ENCODE assay signal across 1 cellular context in the genomic region with DNA sequence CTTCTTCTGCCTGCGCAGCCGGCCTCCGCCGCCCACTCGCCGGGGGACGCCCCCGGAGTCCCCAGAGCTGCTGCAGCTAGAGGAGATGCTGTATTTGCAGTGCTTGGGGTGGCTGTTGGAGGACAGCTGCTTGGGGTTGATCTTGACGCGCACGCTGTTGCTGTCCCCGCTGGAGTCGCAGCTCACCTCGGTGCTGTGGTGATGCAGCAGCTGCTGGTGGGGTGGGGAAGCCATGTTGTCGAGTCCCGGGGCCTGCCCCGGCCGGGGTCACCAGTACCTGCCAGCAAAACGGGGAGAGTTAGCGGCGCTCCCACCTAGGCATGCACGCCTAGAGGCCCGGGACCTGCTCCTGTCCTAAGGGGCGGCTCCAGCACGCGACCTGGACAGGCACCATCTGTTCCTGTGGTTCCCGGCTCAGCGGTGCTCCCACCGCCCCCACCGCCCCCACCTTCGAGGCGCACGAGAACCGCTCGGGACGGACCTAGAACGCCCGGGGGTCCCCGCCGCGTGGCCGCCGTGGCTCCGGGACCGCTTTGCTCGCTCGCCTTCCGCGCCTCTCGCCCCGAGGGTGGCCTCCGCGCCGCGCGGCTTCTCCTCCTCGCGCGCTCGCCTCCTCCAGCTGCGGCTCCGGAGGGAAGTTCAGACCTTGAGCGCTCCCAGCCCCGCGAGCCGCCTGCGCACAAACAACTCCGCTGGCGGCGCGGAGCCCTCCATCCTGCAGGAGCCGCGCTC.
TF ChIP-seq lines count a peak whose summit lies in the region.

No MANE protein-coding gene starts in this region.

TF ChIP-seq in HepG2, 621 proteins besides CTCF, POLR2A, EP300 and RAD21 (continued from another document):
- TF ChIP-seq, protein P1, sequence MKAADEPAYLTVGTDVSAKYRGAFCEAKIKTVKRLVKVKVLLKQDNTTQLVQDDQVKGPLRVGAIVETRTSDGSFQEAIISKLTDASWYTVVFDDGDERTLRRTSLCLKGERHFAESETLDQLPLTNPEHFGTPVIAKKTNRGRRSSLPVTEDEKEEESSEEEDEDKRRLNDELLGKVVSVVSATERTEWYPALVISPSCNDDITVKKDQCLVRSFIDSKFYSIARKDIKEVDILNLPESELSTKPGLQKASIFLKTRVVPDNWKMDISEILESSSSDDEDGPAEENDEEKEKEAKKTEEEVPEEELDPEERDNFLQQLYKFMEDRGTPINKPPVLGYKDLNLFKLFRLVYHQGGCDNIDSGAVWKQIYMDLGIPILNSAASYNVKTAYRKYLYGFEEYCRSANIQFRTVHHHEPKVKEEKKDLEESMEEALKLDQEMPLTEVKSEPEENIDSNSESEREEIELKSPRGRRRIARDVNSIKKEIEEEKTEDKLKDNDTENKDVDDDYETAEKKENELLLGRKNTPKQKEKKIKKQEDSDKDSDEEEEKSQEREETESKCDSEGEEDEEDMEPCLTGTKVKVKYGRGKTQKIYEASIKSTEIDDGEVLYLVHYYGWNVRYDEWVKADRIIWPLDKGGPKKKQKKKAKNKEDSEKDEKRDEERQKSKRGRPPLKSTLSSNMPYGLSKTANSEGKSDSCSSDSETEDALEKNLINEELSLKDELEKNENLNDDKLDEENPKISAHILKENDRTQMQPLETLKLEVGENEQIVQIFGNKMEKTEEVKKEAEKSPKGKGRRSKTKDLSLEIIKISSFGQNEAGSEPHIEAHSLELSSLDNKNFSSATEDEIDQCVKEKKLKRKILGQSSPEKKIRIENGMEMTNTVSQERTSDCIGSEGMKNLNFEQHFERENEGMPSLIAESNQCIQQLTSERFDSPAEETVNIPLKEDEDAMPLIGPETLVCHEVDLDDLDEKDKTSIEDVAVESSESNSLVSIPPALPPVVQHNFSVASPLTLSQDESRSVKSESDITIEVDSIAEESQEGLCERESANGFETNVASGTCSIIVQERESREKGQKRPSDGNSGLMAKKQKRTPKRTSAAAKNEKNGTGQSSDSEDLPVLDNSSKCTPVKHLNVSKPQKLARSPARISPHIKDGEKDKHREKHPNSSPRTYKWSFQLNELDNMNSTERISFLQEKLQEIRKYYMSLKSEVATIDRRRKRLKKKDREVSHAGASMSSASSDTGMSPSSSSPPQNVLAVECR (CRISPR knock-in tag; IDR thresholded peaks at IDR 0.05; ENCODE audit: borderline replicate concordance): peak; percentile 57
- TF ChIP-seq ZFY (CRISPR knock-in tag; IDR thresholded peaks at IDR 0.05): peak; percentile 56
- TF ChIP-seq LCORL (IDR thresholded peaks at IDR 0.05): no peak
- TF ChIP-seq LCORL (CRISPR knock-in tag; IDR thresholded peaks at IDR 0.05): 0 out of 2 replicates have a peak, but pooled peaks have one; percentile 45
- TF ChIP-seq, protein P2, sequence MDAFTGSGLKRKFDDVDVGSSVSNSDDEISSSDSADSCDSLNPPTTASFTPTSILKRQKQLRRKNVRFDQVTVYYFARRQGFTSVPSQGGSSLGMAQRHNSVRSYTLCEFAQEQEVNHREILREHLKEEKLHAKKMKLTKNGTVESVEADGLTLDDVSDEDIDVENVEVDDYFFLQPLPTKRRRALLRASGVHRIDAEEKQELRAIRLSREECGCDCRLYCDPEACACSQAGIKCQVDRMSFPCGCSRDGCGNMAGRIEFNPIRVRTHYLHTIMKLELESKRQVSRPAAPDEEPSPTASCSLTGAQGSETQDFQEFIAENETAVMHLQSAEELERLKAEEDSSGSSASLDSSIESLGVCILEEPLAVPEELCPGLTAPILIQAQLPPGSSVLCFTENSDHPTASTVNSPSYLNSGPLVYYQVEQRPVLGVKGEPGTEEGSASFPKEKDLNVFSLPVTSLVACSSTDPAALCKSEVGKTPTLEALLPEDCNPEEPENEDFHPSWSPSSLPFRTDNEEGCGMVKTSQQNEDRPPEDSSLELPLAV (CRISPR knock-in tag; conservative IDR thresholded peaks at IDR 0.05; ENCODE audit: low read depth): no peak
- no peak for TF ChIP-seq RARG (CRISPR knock-in tag; IDR thresholded peaks at IDR 0.05; ENCODE audit: low read depth)
- TF ChIP-seq IRF2 (CRISPR knock-in tag; IDR thresholded peaks at IDR 0.05): no peak
- no peak for TF ChIP-seq ZNF703 (CRISPR knock-in tag; IDR thresholded peaks at IDR 0.05; ENCODE audit: borderline replicate concordance)
- TF ChIP-seq YEATS4 (CRISPR knock-in tag; IDR thresholded peaks at IDR 0.05; ENCODE audit: borderline replicate concordance): peak; percentile 39; the same call in 1 of the 2 replicates
- TF ChIP-seq HOXA3 (CRISPR knock-in tag; IDR thresholded peaks at IDR 0.05): peak; percentile 22; the same call in 1 of the 2 replicates
- TF ChIP-seq ZNF124 (CRISPR knock-in tag; IDR thresholded peaks at IDR 0.05): no peak
- TF ChIP-seq, protein P3, sequence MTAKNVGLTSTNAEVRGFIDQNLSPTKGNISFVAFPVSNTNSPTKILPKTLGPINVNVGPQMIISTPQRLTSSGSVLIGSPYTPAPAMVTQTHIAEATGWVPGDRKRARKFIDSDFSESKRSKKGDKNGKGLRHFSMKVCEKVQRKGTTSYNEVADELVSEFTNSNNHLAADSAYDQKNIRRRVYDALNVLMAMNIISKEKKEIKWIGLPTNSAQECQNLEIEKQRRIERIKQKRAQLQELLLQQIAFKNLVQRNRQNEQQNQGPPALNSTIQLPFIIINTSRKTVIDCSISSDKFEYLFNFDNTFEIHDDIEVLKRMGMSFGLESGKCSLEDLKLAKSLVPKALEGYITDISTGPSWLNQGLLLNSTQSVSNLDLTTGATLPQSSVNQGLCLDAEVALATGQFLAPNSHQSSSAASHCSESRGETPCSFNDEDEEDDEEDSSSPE (CRISPR knock-in tag; IDR thresholded peaks at IDR 0.05): peak; percentile 20; the same call in 1 of the 2 replicates
